Comparison of ENCODE assay signal across 10 cellular contexts in genomic region chr16:88566158-88566557, GRCh38. TPM values are rescaled to one million over a fixed set of nuclear protein-coding genes. Genes with fewer than 3 reads are reported as not detected.
DNase-seq lines count a peak whose midpoint lies in the region; ATAC-seq, FAIRE-seq and TF ChIP-seq lines count a peak whose summit lies in the region.
"Had no signal": no experiment of that assay in that cellular context is flagged by ENCODE, and none has a peak within 500 bp of the region (broad histone marks: within the 10 kb centered on the region; RNA-seq: fewer than 3 reads in every experiment).

No MANE protein-coding gene starts in this region.

- no peak overlapping the region for H3K9ac ChIP-seq in HepG2 (ENCODE audit: insufficient read depth, low read depth, low read length)

- TF ChIP-seq POLR2A in HepG2 (IDR thresholded peaks at IDR 0.05; ENCODE audit: insufficient read depth in 1 of 2, low read depth in 2 of 2, low read length in 2 of 2) = no peak
- TF ChIP-seq POLR2A in right lobe of liver (IDR thresholded peaks at IDR 0.05) = no peak

- in situ Hi-C loops in HepG2 (cut with HindIII; ENCODE audit: extremely low pct_ligation_motif_present, low pct_unique_long_range_greater_than_20kb) = no loop called here

- H3K4me3 ChIP-seq in HepG2 (replicated peaks in 1 of 3; ENCODE audit: insufficient read depth in 1 of 3, low read depth in 2 of 3, low read length in 3 of 3) = no peak overlapping the region
- no peak overlapping the region for H3K4me3 ChIP-seq in right lobe of liver
- H3K4me3 ChIP-seq: ovary had no signal

- peaks cover 30% of the 10 kb centered on the region for H3K4me1 Mint-ChIP-seq in activated naive CD8-positive, alpha-beta T cell treated with anti-CD3 and anti-CD28 coated beads, Interleukin-2, amount 50 U/mL, for 24 hours

- CTCF ChIA-PET in HepG2 (lab: Yijun Ruan, JAX; ENCODE audit: low intra/inter-chr PET ratio, low total read pairs) = no interaction called here

- POLR2A ChIA-PET in HepG2 (lab: Yijun Ruan, JAX) = no interaction called here

- peak overlapping the region; percentile 52 for H3K27ac Mint-ChIP-seq in activated naive CD8-positive, alpha-beta T cell treated with anti-CD3 and anti-CD28 coated beads, Interleukin-2, amount 50 U/mL, for 24 hours

- no peaks in the 10 kb centered on the region for H3K9me3 Mint-ChIP-seq in activated naive CD8-positive, alpha-beta T cell treated with anti-CD3 and anti-CD28 coated beads, Interleukin-2, amount 50 U/mL, for 24 hours

- H3K27ac ChIP-seq in HepG2 (ENCODE audit: extremely low read length, insufficient read depth, low read length) = no peak overlapping the region
- H3K27ac ChIP-seq in right lobe of liver = no peak overlapping the region
- H3K27ac ChIP-seq: ovary had no signal

- 51% methylated on average over 6 of the region's 6 CpGs for WGBS in HepG2 (ENCODE audit: low lambda C conversion rate)
- WGBS in right lobe of liver (ENCODE audit: insufficient coverage, low coverage, low lambda C conversion rate, missing lambda C conversion rate) = 74% methylated on average over 3 of the region's 6 CpGs

- H2AFZ ChIP-seq in HepG2 (ENCODE audit: low read length) = no peak overlapping the region

- DNase-seq in HepG2 (ENCODE audit: low spot score) (no peak), right lobe of liver (no peak), non-pigmented ciliary epithelial cell (ENCODE audit: low read depth) (peak; percentile 32), frontal cortex (ENCODE audit: low spot score in 2 of 2) (no peak), NAMALWA (ENCODE audit: low spot score) (no peak)
- DNase-seq in activated naive CD8-positive, alpha-beta T cell treated with anti-CD3 and anti-CD28 coated beads, Interleukin-2, amount 50 U/mL, for 24 hours = peak; percentile 85
- DNase-seq: C1 segment of cervical spinal cord, ovary had no signal

- H4K20me1 ChIP-seq in HepG2 (ENCODE audit: insufficient read depth, low read length) = peaks cover 6% of the 10 kb centered on the region

- H3K4me1 ChIP-seq in HepG2 (ENCODE audit: insufficient read depth, low read length) (peaks cover 18% of the 10 kb centered on the region), right lobe of liver (peaks cover 0 to 10% (median 2%) of the 10 kb centered on the region in 4 donors)

- intact Hi-C loops in HepG2 (cut with micrococcal nuclease; ENCODE audit: unreplicated experiment) = no loop called here
- intact Hi-C loops in right lobe of liver (cut with DNase I) = no loop called here

- ATAC-seq in HepG2 = no peak
- ATAC-seq in right lobe of liver = no peak
- peak; percentile 50 for ATAC-seq in activated naive CD8-positive, alpha-beta T cell treated with anti-CD3 and anti-CD28 coated beads, Interleukin-2, amount 50 U/mL, for 24 hours
- no peak for ATAC-seq in HG02981 (IDR thresholded peaks at IDR 0.05; ENCODE audit: unreplicated experiment)
- ATAC-seq in HG02623 (IDR thresholded peaks at IDR 0.05; ENCODE audit: unreplicated experiment) = no peak

- H3K36me3 ChIP-seq in HepG2 (replicated peaks in 1 of 2; ENCODE audit: control insufficient read depth in 1 of 2, insufficient read depth in 2 of 2, low read length in 2 of 2) (no peaks in the 10 kb centered on the region), right lobe of liver (no peaks in the 10 kb centered on the region)
- H3K36me3 ChIP-seq: ovary had no signal

- H3K9me3 ChIP-seq in HepG2 (ENCODE audit: low read length) = no peaks in the 10 kb centered on the region
- no peaks in the 10 kb centered on the region for H3K9me3 ChIP-seq in right lobe of liver
- H3K9me3 ChIP-seq: ovary had no signal

- H3K79me2 ChIP-seq in HepG2 (ENCODE audit: insufficient read depth, low read length) = peaks cover 11% of the 10 kb centered on the region

- peaks cover 1% of the 10 kb centered on the region for H3K27me3 Mint-ChIP-seq in activated naive CD8-positive, alpha-beta T cell treated with anti-CD3 and anti-CD28 coated beads, Interleukin-2, amount 50 U/mL, for 24 hours

- peaks cover 0 to 7% of the 10 kb centered on the region in 2 experiments; a peak in 2 of 5 replicates for H3K27me3 ChIP-seq in HepG2 (ENCODE audit: control insufficient read depth in 1 of 2, insufficient read depth in 2 of 2, low read length in 2 of 2)
- H3K27me3 ChIP-seq in right lobe of liver = no peaks in the 10 kb centered on the region
- H3K27me3 ChIP-seq: ovary had no signal

- TF ChIP-seq CTCF in HepG2 (CRISPR knock-in tag; IDR thresholded peaks at IDR 0.05) = no peak
- no peak for TF ChIP-seq CTCF in right lobe of liver (IDR thresholded peaks at IDR 0.05)

- TF ChIP-seq RAD21 in HepG2 (CRISPR knock-in tag; IDR thresholded peaks at IDR 0.05) = no peak

- no peak overlapping the region for H3K4me2 ChIP-seq in HepG2 (ENCODE audit: low read depth, low read length)

- FAIRE-seq in HepG2 (lab: Jason Lieb, UNC) (no peak), frontal cortex (lab: Jason Lieb, UNC) (no peak)

- peak overlapping the region; percentile 26 for H3K4me3 Mint-ChIP-seq in activated naive CD8-positive, alpha-beta T cell treated with anti-CD3 and anti-CD28 coated beads, Interleukin-2, amount 50 U/mL, for 24 hours

- TF ChIP-seq EP300 in HepG2 (IDR thresholded peaks at IDR 0.05; ENCODE audit: low read depth in 2 of 2, low read length in 2 of 2) (no peak), HepG2 (CRISPR knock-in tag; IDR thresholded peaks at IDR 0.05; ENCODE audit: borderline replicate concordance) (no peak)

- peaks cover 2% of the 10 kb centered on the region for H3K36me3 Mint-ChIP-seq in activated naive CD8-positive, alpha-beta T cell treated with anti-CD3 and anti-CD28 coated beads, Interleukin-2, amount 50 U/mL, for 24 hours (ENCODE audit: low read depth)

- no TSS peak for BruUV-seq in HepG2 (replicated peaks; lab: Mats Ljungman, UMichigan)

TF ChIP-seq in HepG2, 621 proteins besides CTCF, POLR2A, EP300 and RAD21:
- TF ChIP-seq MEIS2 (CRISPR knock-in tag; IDR thresholded peaks at IDR 0.05) (no peak), RFX1 (IDR thresholded peaks at IDR 0.05) (peak; percentile 17; the same call in 1 of the 2 replicates)

RNA-seq across cellular contexts. Expression of gene ZC3H18, which starts 4.0 kb away (rescaled TPM):
- total RNA-seq in HepG2 (2016; rRNA removed; fragmentation: Illumina TruSeq; extraction: Trizol) = 19.7 and 27.4 TPM in 2 replicates
- total RNA-seq in HepG2 (2016; cell fraction: cytosol; rRNA removed; fragmentation: Illumina TruSeq; extraction: Trizol; ENCODE audit: low read depth) = 19.4 and 24.7 TPM in 2 replicates
- total RNA-seq in HepG2 (2016; cell fraction: insoluble cytoplasmic fraction; rRNA removed; fragmentation: Illumina TruSeq; extraction: Trizol) = 14.3 and 27.1 TPM in 2 replicates
- 13.2 and 13.7 TPM in 2 replicates for total RNA-seq in HepG2 (2016; cell fraction: membrane; rRNA removed; fragmentation: Illumina TruSeq; extraction: Trizol)
- total RNA-seq in HepG2 (2016; cell fraction: nucleus; rRNA removed; fragmentation: Illumina TruSeq; extraction: Trizol) = 23.0 and 25.0 TPM in 2 replicates
- polyA plus RNA-seq in HepG2 (2011; rRNA removed) = 11.2 and 12.7 TPM in 2 replicates
- polyA plus RNA-seq in HepG2 (2011; cell fraction: cytosol; rRNA removed) = 5.1 and 6.6 TPM in 2 replicates
- polyA plus RNA-seq in HepG2 (2011; cell fraction: nucleus; rRNA removed) = 52.8 and 62.1 TPM in 2 replicates
- polyA plus RNA-seq in HepG2 (2012) = 25.6 and 26.4 TPM in 2 replicates
- polyA plus RNA-seq in HepG2 (2016; cell fraction: cytosol; fragmentation: Illumina TruSeq; extraction: Trizol; ENCODE audit: low read depth) = 2.5 and 2.8 TPM in 2 replicates
- 25.5 and 39.1 TPM in 2 replicates for polyA plus RNA-seq in HepG2 (2016; cell fraction: insoluble cytoplasmic fraction; fragmentation: Illumina TruSeq; extraction: Trizol; ENCODE audit: low read depth)
- 6.0 and 7.1 TPM in 2 replicates for polyA plus RNA-seq in HepG2 (2016; cell fraction: membrane; fragmentation: Illumina TruSeq; extraction: Trizol; ENCODE audit: low read depth)
- 81.5 and 103 TPM in 2 replicates for polyA plus RNA-seq in HepG2 (2016; cell fraction: nucleus; fragmentation: Illumina TruSeq; extraction: Trizol; ENCODE audit: insufficient read depth, low read depth)
- polyA minus RNA-seq in HepG2 (2011; rRNA and poly(A)+ RNA removed; ENCODE audit: low replicate concordance) = 8.7 and 11.6 TPM in 2 replicates
- polyA minus RNA-seq in HepG2 (2011; cell fraction: cytosol; rRNA and poly(A)+ RNA removed) = 9.7 and 11.0 TPM in 2 replicates
- 21.3 and 25.5 TPM in 2 replicates for polyA minus RNA-seq in HepG2 (2011; cell fraction: nucleus; rRNA and poly(A)+ RNA removed)
- total RNA-seq in right lobe of liver = 10 to 100 TPM in 5 of 6 experiments, 1 to 10 TPM in 1; 8.7 to 22.8 (median 16.4) TPM
- total RNA-seq in frontal cortex = 13.9 TPM

Comparison
In these comparisons a context has a peak if more than half of its experiments do, and no peak if none do; other contexts are left out.
1. DNase-seq: peak in activated naive CD8-positive, alpha-beta T cell treated with anti-CD3 and anti-CD28 coated beads, Interleukin-2, amount 50 U/mL, for 24 hours (single experiment) and non-pigmented ciliary epithelial cell (single experiment); none in HepG2 (single experiment), right lobe of liver (0 of 3), frontal cortex (0 of 2) and NAMALWA (single experiment).